Comparison of ENCODE assay signal across 1 cellular context in genomic region chr20:59456342-59457132, GRCh38.
TF ChIP-seq lines count a peak whose summit lies in the region.

No MANE protein-coding gene starts in this region.

TF ChIP-seq in H1, 55 proteins besides CTCF, POLR2A, EP300 and RAD21 (continued from another document):
- no peak for TF ChIP-seq SUZ12 (IDR thresholded peaks at IDR 0.05; ENCODE audit: low read length)
- no peak for TF ChIP-seq RFX5 (IDR thresholded peaks at IDR 0.05; ENCODE audit: borderline replicate concordance, low read depth, low read length)
- TF ChIP-seq RBBP5 (IDR thresholded peaks at IDR 0.05; ENCODE audit: borderline replicate concordance, low read depth, low read length): no peak
- TF ChIP-seq EZH2 (IDR thresholded peaks at IDR 0.05; ENCODE audit: low read depth, low read length, severe bottlenecking): no peak
- no peak for TF ChIP-seq ASH2L (IDR thresholded peaks at IDR 0.05; ENCODE audit: low read length)
- TF ChIP-seq SIRT6 (IDR thresholded peaks at IDR 0.05; ENCODE audit: low read length): no peak
- TF ChIP-seq BACH1 (IDR thresholded peaks at IDR 0.05; ENCODE audit: low read length): no peak
- TF ChIP-seq POU5F1 (IDR thresholded peaks at IDR 0.05; ENCODE audit: low read depth, low read length): no peak
